8 cellular contexts compared by ENCODE assay signal in the genomic region with DNA sequence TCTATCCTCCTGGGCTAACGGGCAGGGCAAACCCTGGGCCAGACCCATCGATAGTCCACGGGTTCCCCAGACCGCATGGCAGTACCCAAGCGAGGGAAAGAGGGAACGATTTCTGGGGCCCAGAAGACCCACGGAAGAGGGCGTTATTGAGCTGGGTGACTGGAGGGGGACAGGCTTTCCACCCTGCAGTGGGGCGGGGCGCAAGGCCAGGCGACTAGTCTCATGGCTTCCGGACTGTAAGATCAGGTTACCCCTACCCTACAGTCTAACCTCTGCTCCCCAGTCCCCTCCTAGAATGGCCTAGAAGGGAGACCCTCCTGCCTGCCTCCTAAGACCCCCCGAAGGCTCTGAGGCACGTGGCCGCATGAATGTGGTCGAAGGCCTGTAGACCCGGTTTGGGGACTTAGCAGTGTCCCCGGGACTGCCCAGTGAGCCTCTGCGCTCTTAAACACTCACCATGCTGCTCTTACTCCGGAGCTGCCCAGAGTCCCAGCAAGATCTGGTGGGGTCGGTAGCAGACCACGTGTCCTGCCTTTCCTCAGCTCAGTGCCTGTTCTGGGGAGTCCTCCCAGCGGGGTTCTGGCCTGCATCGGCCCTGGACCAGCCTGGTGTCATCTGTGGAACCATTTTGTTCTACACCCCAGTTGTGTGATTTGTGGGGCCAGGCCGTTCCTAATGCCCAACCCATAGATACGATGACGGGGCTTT. TPM values are rescaled to one million over a fixed set of nuclear protein-coding genes. Genes with fewer than 3 reads are reported as not detected.
DNase-seq lines count a peak whose midpoint lies in the region; ATAC-seq and TF ChIP-seq lines count a peak whose summit lies in the region.

No MANE protein-coding gene starts in this region.

- peaks cover 22% of the 10 kb centered on the region for H3K36me3 Mint-ChIP-seq in activated T-helper 1 cell treated with anti-CD3 and anti-CD28 coated beads, Interleukin-12 subunit alpha, Interleukin-12 subunit beta, Interleukin-2, Interleukin-4 antibody, amounts not matched to agents 30 ng/mL and 10 ng/mL and 1 ng/mL, durations not matched to agents 14 hours and 24 hours and 36 hours (ENCODE audit: low read depth)

- intact Hi-C loops in activated T-helper 1 cell treated with anti-CD3 and anti-CD28 coated beads, Interleukin-12 subunit alpha, Interleukin-12 subunit beta, Interleukin-2, Interleukin-4 antibody, amounts not matched to agents 30 ng/mL and 10 ng/mL and 1 ng/mL, durations not matched to agents 14 hours and 24 hours and 36 hours (cut with micrococcal nuclease) = loop anchor here (2.0 to 10.0 kb wide), 3 partner anchors 151 to 521 kb away; a partner anchor contains a TSS

- TF ChIP-seq CTCF in OCI-LY1 (IDR thresholded peaks at IDR 0.05; ENCODE audit: low read length) (peak; percentile 55), fibroblast of villous mesenchyme (IDR thresholded peaks at IDR 0.05; ENCODE audit: insufficient read depth, low read depth, low read length) (peak; percentile 12)

- H3K27me3 Mint-ChIP-seq in activated T-helper 1 cell treated with anti-CD3 and anti-CD28 coated beads, Interleukin-12 subunit alpha, Interleukin-12 subunit beta, Interleukin-2, Interleukin-4 antibody, amounts not matched to agents 30 ng/mL and 10 ng/mL and 1 ng/mL, durations not matched to agents 14 hours and 24 hours and 36 hours (ENCODE audit: insufficient read depth) = peaks cover 21% of the 10 kb centered on the region

- H3K9me3 ChIP-seq in OCI-LY1 (ENCODE audit: low read length) = no peaks in the 10 kb centered on the region
- H3K9me3 ChIP-seq in neuron (ENCODE audit: low read length) = no peaks in the 10 kb centered on the region

- peaks cover 20% of the 10 kb centered on the region; the same call in 1 of the 2 replicates for H3K36me3 ChIP-seq in OCI-LY1 (ENCODE audit: insufficient read depth, low read length)
- H3K36me3 ChIP-seq in neuron (ENCODE audit: insufficient read depth, low read length) = peaks cover under 1% of the 10 kb centered on the region

- H3K27ac ChIP-seq in OCI-LY1 (ENCODE audit: low read depth, low read length, poor library complexity, severe bottlenecking) = peak overlapping the region; percentile 97

- no peaks in the 10 kb centered on the region for H3K9me3 Mint-ChIP-seq in activated T-helper 1 cell treated with anti-CD3 and anti-CD28 coated beads, Interleukin-12 subunit alpha, Interleukin-12 subunit beta, Interleukin-2, Interleukin-4 antibody, amounts not matched to agents 30 ng/mL and 10 ng/mL and 1 ng/mL, durations not matched to agents 14 hours and 24 hours and 36 hours

- peak; percentile 4 for ATAC-seq in HG02981 (IDR thresholded peaks at IDR 0.05; ENCODE audit: unreplicated experiment)

- peak overlapping the region; percentile 81 for H3K4me2 ChIP-seq in OCI-LY1 (ENCODE audit: low read length)

- H2AFZ ChIP-seq in OCI-LY1 (ENCODE audit: low read length) (no peak overlapping the region), neuron (ENCODE audit: low read depth, low read length) (peak overlapping the region; percentile 65)

- peak overlapping the region; percentile 97 for H3K9ac ChIP-seq in OCI-LY1 (ENCODE audit: low read length)

- no peaks in the 10 kb centered on the region for H3K9me2 ChIP-seq in OCI-LY1 (ENCODE audit: low read depth, low read length)

- H3F3A ChIP-seq in OCI-LY1 (ENCODE audit: insufficient read depth, low read length) = no peaks in the 10 kb centered on the region; the same call in 1 of the 2 replicates

- H3K27me3 ChIP-seq in OCI-LY1 (ENCODE audit: insufficient read depth, low read length) = no peaks in the 10 kb centered on the region
- H3K27me3 ChIP-seq in neuron (ENCODE audit: insufficient read depth, low read length) = no peaks in the 10 kb centered on the region

- H3K4me1 ChIP-seq in OCI-LY1 (ENCODE audit: insufficient read depth, low read length, severe bottlenecking) = peaks cover 14% of the 10 kb centered on the region
- H3K4me1 ChIP-seq in neuron (ENCODE audit: insufficient read depth, low read length) = peaks cover 19% of the 10 kb centered on the region

- H3K79me2 ChIP-seq in OCI-LY1 (ENCODE audit: insufficient read depth, low read length) = no peaks in the 10 kb centered on the region

- H4K20me1 ChIP-seq in OCI-LY1 (ENCODE audit: insufficient read depth, low read length) = no peaks in the 10 kb centered on the region

- DNase-seq in DMS53 treated with DMSO at 0.1 percent for 48 hours (lab: John Stamatoyannopoulos, UW; ENCODE audit: unreplicated experiment) = peak; percentile 93
- peak; percentile 28 for DNase-seq in activated T-helper 1 cell treated with anti-CD3 and anti-CD28 coated beads, Interleukin-12 subunit alpha, Interleukin-12 subunit beta, Interleukin-2, Interleukin-4 antibody, amounts not matched to agents 30 ng/mL and 10 ng/mL and 1 ng/mL, durations not matched to agents 14 hours and 24 hours and 36 hours (ENCODE audit: low spot score)
- DNase-seq in fibroblast of villous mesenchyme (ENCODE audit: low read depth) = peak; percentile 50
- DNase-seq in HuH-7.5 (ENCODE audit: low spot score) = no peak
- no peak for DNase-seq in NK-92 treated with Interleukin-12 subunit alpha and Interleukin-12 subunit beta, amount 100 ng/mL, for 24 hours (lab: John Stamatoyannopoulos, UW)

- H3K4me1 Mint-ChIP-seq in activated T-helper 1 cell treated with anti-CD3 and anti-CD28 coated beads, Interleukin-12 subunit alpha, Interleukin-12 subunit beta, Interleukin-2, Interleukin-4 antibody, amounts not matched to agents 30 ng/mL and 10 ng/mL and 1 ng/mL, durations not matched to agents 14 hours and 24 hours and 36 hours (ENCODE audit: low read depth) = peaks cover 68% of the 10 kb centered on the region

- H3K27ac Mint-ChIP-seq in activated T-helper 1 cell treated with anti-CD3 and anti-CD28 coated beads, Interleukin-12 subunit alpha, Interleukin-12 subunit beta, Interleukin-2, Interleukin-4 antibody, amounts not matched to agents 30 ng/mL and 10 ng/mL and 1 ng/mL, durations not matched to agents 14 hours and 24 hours and 36 hours = peak overlapping the region; percentile 98

- H3K4me3 ChIP-seq in OCI-LY1 (ENCODE audit: low read depth, low read length, poor library complexity, severe bottlenecking) (peak overlapping the region; percentile 85), fibroblast of villous mesenchyme (ENCODE audit: low read depth, low read length) (peak overlapping the region; percentile 90), neuron (ENCODE audit: low read length) (peak overlapping the region; percentile 73)

- peak overlapping the region; percentile 97 for H3K4me3 Mint-ChIP-seq in activated T-helper 1 cell treated with anti-CD3 and anti-CD28 coated beads, Interleukin-12 subunit alpha, Interleukin-12 subunit beta, Interleukin-2, Interleukin-4 antibody, amounts not matched to agents 30 ng/mL and 10 ng/mL and 1 ng/mL, durations not matched to agents 14 hours and 24 hours and 36 hours

RNA-seq across cellular contexts. Expression of a gene that starts 13.1 kb away (rescaled TPM):
- 82.2 and 88.7 TPM in 2 replicates for total RNA-seq in activated T-helper 1 cell treated with anti-CD3 and anti-CD28 coated beads, Interleukin-12 subunit alpha, Interleukin-12 subunit beta, Interleukin-2, Interleukin-4 antibody, amounts not matched to agents 30 ng/mL and 10 ng/mL and 1 ng/mL, durations not matched to agents 14 hours and 24 hours and 36 hours
- 12.9 and 19.0 TPM in 2 replicates for total RNA-seq in fibroblast of villous mesenchyme

RNA-seq across cellular contexts. Expression of a gene that starts 24.3 kb away (rescaled TPM):
- total RNA-seq in activated T-helper 1 cell treated with anti-CD3 and anti-CD28 coated beads, Interleukin-12 subunit alpha, Interleukin-12 subunit beta, Interleukin-2, Interleukin-4 antibody, amounts not matched to agents 30 ng/mL and 10 ng/mL and 1 ng/mL, durations not matched to agents 14 hours and 24 hours and 36 hours = 68.5 and 76.3 TPM in 2 replicates
- 6.0 and 10.3 TPM in 2 replicates for total RNA-seq in fibroblast of villous mesenchyme

RNA-seq across cellular contexts. Expression of a gene that starts 25.6 kb away (rescaled TPM):
- total RNA-seq in activated T-helper 1 cell treated with anti-CD3 and anti-CD28 coated beads, Interleukin-12 subunit alpha, Interleukin-12 subunit beta, Interleukin-2, Interleukin-4 antibody, amounts not matched to agents 30 ng/mL and 10 ng/mL and 1 ng/mL, durations not matched to agents 14 hours and 24 hours and 36 hours = 189 and 204 TPM in 2 replicates
- 38.0 and 41.9 TPM in 2 replicates for total RNA-seq in fibroblast of villous mesenchyme

RNA-seq across cellular contexts. Expression of a gene that starts 33.5 kb away (rescaled TPM):
- 6.3 and 6.7 TPM in 2 replicates for total RNA-seq in activated T-helper 1 cell treated with anti-CD3 and anti-CD28 coated beads, Interleukin-12 subunit alpha, Interleukin-12 subunit beta, Interleukin-2, Interleukin-4 antibody, amounts not matched to agents 30 ng/mL and 10 ng/mL and 1 ng/mL, durations not matched to agents 14 hours and 24 hours and 36 hours
- total RNA-seq in fibroblast of villous mesenchyme = 6.0 and 8.4 TPM in 2 replicates

RNA-seq across cellular contexts. Expression of a gene that starts 47.3 kb away (rescaled TPM):
- total RNA-seq in activated T-helper 1 cell treated with anti-CD3 and anti-CD28 coated beads, Interleukin-12 subunit alpha, Interleukin-12 subunit beta, Interleukin-2, Interleukin-4 antibody, amounts not matched to agents 30 ng/mL and 10 ng/mL and 1 ng/mL, durations not matched to agents 14 hours and 24 hours and 36 hours = 19.3 and 20.8 TPM in 2 replicates
- 15.5 and 23.7 TPM in 2 replicates for total RNA-seq in fibroblast of villous mesenchyme

Comparison
In these comparisons a context has a peak if more than half of its experiments do, and no peak if none do; other contexts are left out.
1. DNase-seq: peak in DMS53 treated with DMSO at 0.1 percent for 48 hours (single experiment), activated T-helper 1 cell treated with anti-CD3 and anti-CD28 coated beads, Interleukin-12 subunit alpha, Interleukin-12 subunit beta, Interleukin-2, Interleukin-4 antibody, amounts not matched to agents 30 ng/mL and 10 ng/mL and 1 ng/mL, durations not matched to agents 14 hours and 24 hours and 36 hours (single experiment) and fibroblast of villous mesenchyme (single experiment); none in HuH-7.5 (single experiment) and NK-92 treated with Interleukin-12 subunit alpha and Interleukin-12 subunit beta, amount 100 ng/mL, for 24 hours (single experiment).
2. Peak in every context shown above with its lines, with median percentiles within 50 percentile points of each other: H3K4me3 ChIP-seq.